ENCODE assay signal across 14 cellular contexts in the genomic region with DNA sequence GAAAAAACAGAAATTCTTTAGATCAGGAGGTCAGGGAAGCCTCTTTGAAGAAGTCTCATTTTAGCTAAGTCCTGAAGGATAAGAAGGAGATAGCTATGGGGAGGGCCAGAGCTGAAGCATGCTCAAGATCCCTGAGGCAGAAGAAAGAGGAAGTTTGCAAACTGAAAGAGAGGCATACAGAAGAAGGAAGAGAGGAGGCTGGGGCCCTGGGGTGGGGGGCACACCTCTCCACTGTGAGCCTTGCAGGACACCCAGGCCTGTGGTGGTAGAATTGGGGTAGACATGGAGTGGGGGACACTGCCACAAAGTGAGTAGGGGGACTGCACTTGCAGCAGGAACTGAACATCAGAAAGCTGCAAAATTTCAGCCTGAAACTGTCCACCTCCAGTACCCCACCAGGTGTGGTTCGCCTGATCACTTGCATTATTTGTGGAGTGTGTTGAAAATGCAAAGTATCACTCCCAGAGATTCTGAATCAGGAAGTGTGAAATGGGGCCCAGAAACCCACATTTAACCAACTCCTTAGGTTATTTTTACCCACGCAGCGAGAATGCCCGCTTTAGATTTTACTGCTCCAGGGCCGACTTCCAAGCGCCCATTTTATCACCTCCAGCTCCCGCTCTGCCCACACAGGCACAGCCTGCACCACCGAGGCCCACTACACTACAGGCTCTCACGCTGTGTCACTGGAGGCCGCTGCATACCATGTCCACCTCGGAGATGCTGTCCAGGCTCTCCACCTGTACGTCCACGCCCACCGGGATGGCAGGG. TPM values are rescaled to one million over a fixed set of nuclear protein-coding genes. Genes with fewer than 3 reads are reported as not detected.
DNase-seq lines count a peak whose midpoint lies in the region; ATAC-seq lines count a peak whose summit lies in the region.
"Had no signal": no experiment of that assay in that cellular context is flagged by ENCODE, and none has a peak within 500 bp of the region (broad histone marks: within the 10 kb centered on the region; RNA-seq: fewer than 3 reads in every experiment).

No MANE protein-coding gene starts in this region.

- H3K9ac ChIP-seq in trophoblast cell (ENCODE audit: low read length), result no peak overlapping the region

- H3K4me3 Mint-ChIP-seq in T-cell, result no peak overlapping the region
- H3K4me3 Mint-ChIP-seq in T-helper 2 cell treated with Interferon-gamma antibody and Interleukin-4, amounts not matched to agents 5 μg/mL and 100 μg/mL, for 36 hours, result no peak overlapping the region
- H3K4me3 Mint-ChIP-seq: activated CD8-positive, alpha-beta T cell treated with anti-CD3 and anti-CD28 coated beads for 36 hours had no signal

- H3K4me1 ChIP-seq in trophoblast cell (ENCODE audit: control insufficient read depth in 1 of 2, insufficient read depth in 2 of 2, low read length in 2 of 2), result no peaks in the 10 kb centered on the region
- H3K4me1 ChIP-seq: lower lobe of right lung had no signal

- CTCF ChIA-PET in T-cell (lab: Charles Lee), result no interaction called here

- H3K18ac ChIP-seq in trophoblast cell (ENCODE audit: low read length), result no peak overlapping the region

- peaks cover 0 to 1% of the 10 kb centered on the region in 2 donors for H3K27me3 Mint-ChIP-seq in T-cell
- H3K27me3 Mint-ChIP-seq in T-helper 2 cell treated with Interferon-gamma antibody and Interleukin-4, amounts not matched to agents 5 μg/mL and 100 μg/mL, for 36 hours (ENCODE audit: low read depth), result no peaks in the 10 kb centered on the region
- H3K27me3 Mint-ChIP-seq: activated CD8-positive, alpha-beta T cell treated with anti-CD3 and anti-CD28 coated beads for 36 hours had no signal

- no peak overlapping the region for H2BK120ac ChIP-seq in trophoblast cell (ENCODE audit: insufficient read depth, low read length, poor library complexity)

- no peaks in the 10 kb centered on the region for H3K36me3 Mint-ChIP-seq in T-cell
- H3K36me3 Mint-ChIP-seq in T-helper 2 cell treated with Interferon-gamma antibody and Interleukin-4, amounts not matched to agents 5 μg/mL and 100 μg/mL, for 36 hours (ENCODE audit: low read depth), result no peaks in the 10 kb centered on the region

- ATAC-seq in HG02678 (IDR thresholded peaks at IDR 0.05; ENCODE audit: unreplicated experiment) (peak; percentile 63), T-cell (replicated peaks in 1 of 4) (no peak)
- ATAC-seq: activated CD8-positive, alpha-beta T cell treated with anti-CD3 and anti-CD28 coated beads for 36 hours; lower lobe of right lung; Panc1 had no signal

- no CpG with 5 or more reads among the region's 14 CpGs for WGBS in trophoblast cell (ENCODE audit: extremely low coverage, insufficient coverage, insufficient read length)

- H4K12ac ChIP-seq in trophoblast cell (ENCODE audit: low read depth, low read length), result no peak overlapping the region

- H3K4ac ChIP-seq in trophoblast cell (ENCODE audit: low read depth, low read length), result no peak overlapping the region

- no peak overlapping the region for H2BK12ac ChIP-seq in trophoblast cell (ENCODE audit: low read length)

- H4K91ac ChIP-seq in trophoblast cell (ENCODE audit: low read depth, low read length), result no peak overlapping the region

- H3K36me3 ChIP-seq in trophoblast cell (ENCODE audit: control insufficient read depth in 1 of 2, insufficient read depth in 2 of 2, low read length in 2 of 2), result no peaks in the 10 kb centered on the region
- H3K36me3 ChIP-seq: lower lobe of right lung had no signal

- DNase-seq in SIG-M5 treated with dmso at 0.1 percent for 504 hours (lab: John Stamatoyannopoulos, UW; ENCODE audit: unreplicated experiment) (peak; percentile 79), SIG-M5 (lab: John Stamatoyannopoulos, UW) (no peak), NOMO-1 (lab: John Stamatoyannopoulos, UW; ENCODE audit: unreplicated experiment in 2 of 2) (peak; percentile 61 to 72), trophoblast cell (no peak), T-cell (no peak), T1000 (lab: John Stamatoyannopoulos, UW) (no peak)
- no peak for DNase-seq in T-helper 2 cell treated with Interferon-gamma antibody and Interleukin-4, amounts not matched to agents 5 μg/mL and 100 μg/mL, for 36 hours (ENCODE audit: low spot score)
- DNase-seq: activated CD8-positive, alpha-beta T cell treated with anti-CD3 and anti-CD28 coated beads for 36 hours; lower lobe of right lung; right cardiac atrium had no signal

- H3K27ac ChIP-seq in trophoblast cell (ENCODE audit: low read depth, low read length), result no peak overlapping the region
- H3K27ac ChIP-seq: 22Rv1, lower lobe of right lung had no signal

- H2AK5ac ChIP-seq in trophoblast cell (ENCODE audit: low read length), result no peak overlapping the region

- H3K4me3 ChIP-seq in trophoblast cell (ENCODE audit: low read depth, low read length), result peak overlapping the region; percentile 54
- H3K4me3 ChIP-seq: lower lobe of right lung had no signal

- H2BK5ac ChIP-seq in trophoblast cell (ENCODE audit: low read depth, low read length, poor library complexity), result no peak overlapping the region

- no peaks in the 10 kb centered on the region for H3K79me1 ChIP-seq in trophoblast cell (ENCODE audit: low read length)

- no peaks in the 10 kb centered on the region for H3K9me3 Mint-ChIP-seq in T-cell
- H3K9me3 Mint-ChIP-seq in T-helper 2 cell treated with Interferon-gamma antibody and Interleukin-4, amounts not matched to agents 5 μg/mL and 100 μg/mL, for 36 hours, result no peaks in the 10 kb centered on the region
- H3K9me3 Mint-ChIP-seq: activated CD8-positive, alpha-beta T cell treated with anti-CD3 and anti-CD28 coated beads for 36 hours had no signal

- H3K4me2 ChIP-seq in trophoblast cell (ENCODE audit: low read length), result no peak overlapping the region

- H3K4me1 Mint-ChIP-seq in T-cell, result peaks cover 0 to 3% (median 2%) of the 10 kb centered on the region in 3 donors
- H3K4me1 Mint-ChIP-seq in T-helper 2 cell treated with Interferon-gamma antibody and Interleukin-4, amounts not matched to agents 5 μg/mL and 100 μg/mL, for 36 hours (ENCODE audit: low read depth), result peaks cover 3% of the 10 kb centered on the region

- no peak overlapping the region for H4K8ac ChIP-seq in trophoblast cell (ENCODE audit: low read depth, low read length)

- no peak overlapping the region for H2AFZ ChIP-seq in trophoblast cell (ENCODE audit: insufficient read depth, low read length, poor library complexity)

- no peak overlapping the region for H3K14ac ChIP-seq in trophoblast cell (ENCODE audit: low read length)

- no peaks in the 10 kb centered on the region for H3K79me2 ChIP-seq in trophoblast cell (ENCODE audit: control insufficient read depth, insufficient read depth, low read length, poor library complexity)

- no peak overlapping the region for H3K23ac ChIP-seq in trophoblast cell (ENCODE audit: low read length)

- H3K27me3 ChIP-seq in trophoblast cell (ENCODE audit: insufficient read depth, low read length), result no peaks in the 10 kb centered on the region

- POLR2A ChIA-PET in T-cell (lab: Charles Lee), result no interaction called here

- no peak overlapping the region for H3K27ac Mint-ChIP-seq in T-cell
- no peak overlapping the region for H3K27ac Mint-ChIP-seq in T-helper 2 cell treated with Interferon-gamma antibody and Interleukin-4, amounts not matched to agents 5 μg/mL and 100 μg/mL, for 36 hours
- H3K27ac Mint-ChIP-seq: activated CD8-positive, alpha-beta T cell treated with anti-CD3 and anti-CD28 coated beads for 36 hours had no signal

- no peaks in the 10 kb centered on the region for H3K9me3 ChIP-seq in trophoblast cell (ENCODE audit: insufficient read depth, low read depth, low read length)
- H3K9me3 ChIP-seq: lower lobe of right lung had no signal

RNA-seq across cellular contexts. Expression of a gene that starts 44.0 kb away (rescaled TPM):
- polyA plus RNA-seq in trophoblast cell (2013), result 1.9 and 2.1 TPM in 2 replicates
- total RNA-seq in T-cell, result 1 to 10 TPM in 1 of 5 donors, under 1 TPM in 4; 0.49 to 1.5 (median 0.73) TPM

RNA-seq across cellular contexts. Expression of a gene that starts 54.0 kb away (rescaled TPM):
- 0.03 TPM in 2 replicates for polyA plus RNA-seq in trophoblast cell (2013)
- total RNA-seq in T-cell, result not detected
- total RNA-seq: activated CD8-positive, alpha-beta T cell treated with anti-CD3 and anti-CD28 coated beads for 36 hours; fibroblast of lung; lower lobe of right lung; right cardiac atrium had no signal
- polyA plus RNA-seq: fibroblast of lung, right cardiac atrium had no signal

Comparison
In these comparisons a context has a peak if more than half of its experiments do, and no peak if none do; other contexts are left out.
1. DNase-seq: peak in SIG-M5 treated with dmso at 0.1 percent for 504 hours (single experiment) and NOMO-1 (2 of 2); none in SIG-M5 (single experiment), trophoblast cell (0 of 2), T-cell (0 of 34), T-helper 2 cell treated with Interferon-gamma antibody and Interleukin-4, amounts not matched to agents 5 μg/mL and 100 μg/mL, for 36 hours (single experiment) and T1000 (single experiment).